In genomic region chr6:133977983-133978895, GRCh38 we compare ENCODE assay signal across 1 cellular context.
TF ChIP-seq lines count a peak whose summit lies in the region.

No MANE protein-coding gene starts in this region.

TF ChIP-seq in HEK293, 187 proteins besides CTCF, POLR2A, EP300 and RAD21 (continued from another document and continues in another):
- no peak for TF ChIP-seq ZNF704 (tag by site-specific recombination; IDR thresholded peaks at IDR 0.05)
- no peak for TF ChIP-seq ZNF2 (tag by site-specific recombination; IDR thresholded peaks at IDR 0.05)
- TF ChIP-seq ZNF18 (tag by site-specific recombination; IDR thresholded peaks at IDR 0.05) = no peak
- no peak for TF ChIP-seq ZNF473 (tag by site-specific recombination; IDR thresholded peaks at IDR 0.05)
- no peak for TF ChIP-seq ZSCAN23 (tag by site-specific recombination; IDR thresholded peaks at IDR 0.05)
- no peak for TF ChIP-seq ZNF248 (tag by site-specific recombination; IDR thresholded peaks at IDR 0.05)
- no peak for TF ChIP-seq AEBP2 (tag by site-specific recombination; IDR thresholded peaks at IDR 0.05; ENCODE audit: borderline replicate concordance)
- no peak for TF ChIP-seq HOXA7 (CRISPR knock-in tag; IDR thresholded peaks at IDR 0.05; ENCODE audit: borderline replicate concordance)
- TF ChIP-seq PBX3 (CRISPR knock-in tag; IDR thresholded peaks at IDR 0.05) = no peak
- no peak for TF ChIP-seq ZNF560 (tag by site-specific recombination; IDR thresholded peaks at IDR 0.05; ENCODE audit: borderline replicate concordance)
- no peak for TF ChIP-seq ZNF426 (tag by site-specific recombination; IDR thresholded peaks at IDR 0.05)
- no peak for TF ChIP-seq ZSCAN5A (tag by site-specific recombination; IDR thresholded peaks at IDR 0.05)
- no peak for TF ChIP-seq ZNF48 (tag by site-specific recombination; IDR thresholded peaks at IDR 0.05)
- TF ChIP-seq ZNF701 (tag by site-specific recombination; IDR thresholded peaks at IDR 0.05) = no peak
- TF ChIP-seq ZNF223 (tag by site-specific recombination; IDR thresholded peaks at IDR 0.05) = no peak
- no peak for TF ChIP-seq ZXDB (tag by site-specific recombination; IDR thresholded peaks at IDR 0.05)
- no peak for TF ChIP-seq ELK4 (IDR thresholded peaks at IDR 0.05; ENCODE audit: borderline replicate concordance, low read depth, low read length)
- no peak for TF ChIP-seq ZNF785 (tag by site-specific recombination; IDR thresholded peaks at IDR 0.05)
- TF ChIP-seq KLF16 (tag by site-specific recombination; IDR thresholded peaks at IDR 0.05) = no peak
- no peak for TF ChIP-seq ZNF518A (tag by site-specific recombination; conservative IDR thresholded peaks at IDR 0.05; ENCODE audit: low read depth)
- TF ChIP-seq ZNF623 (tag by site-specific recombination; IDR thresholded peaks at IDR 0.05) = no peak
- peak; percentile 49; the same call in 1 of the 2 replicates for TF ChIP-seq TRIM28 (IDR thresholded peaks at IDR 0.05; ENCODE audit: borderline replicate concordance, low read length)
- no peak for TF ChIP-seq ZSCAN16 (tag by site-specific recombination; IDR thresholded peaks at IDR 0.05)
- TF ChIP-seq ZNF585B (tag by site-specific recombination; IDR thresholded peaks at IDR 0.05) = no peak
- no peak for TF ChIP-seq GLIS2 (tag by site-specific recombination; IDR thresholded peaks at IDR 0.05)
- TF ChIP-seq ZNF366 (tag by site-specific recombination; conservative IDR thresholded peaks at IDR 0.05) = peak; percentile 90
- TF ChIP-seq ZNF146 (tag by site-specific recombination; IDR thresholded peaks at IDR 0.05) = no peak
- no peak for TF ChIP-seq KLF1 (tag by site-specific recombination; IDR thresholded peaks at IDR 0.05)
- TF ChIP-seq SP3 (tag by site-specific recombination; IDR thresholded peaks at IDR 0.05) = 0 out of 2 replicates have a peak, but pooled peaks have one; percentile 19
- TF ChIP-seq ZNF514 (tag by site-specific recombination; IDR thresholded peaks at IDR 0.05) = no peak
- TF ChIP-seq REST (tag by site-specific recombination; IDR thresholded peaks at IDR 0.05) = peak; percentile 42
- no peak for TF ChIP-seq ZBTB10 (tag by site-specific recombination; IDR thresholded peaks at IDR 0.05)
- no peak for TF ChIP-seq ZNF792 (tag by site-specific recombination; IDR thresholded peaks at IDR 0.05)
- peak; percentile 22; the same call in 1 of the 2 replicates for TF ChIP-seq ZNF639 (tag by site-specific recombination; IDR thresholded peaks at IDR 0.05)
- TF ChIP-seq ZNF138 (tag by site-specific recombination; IDR thresholded peaks at IDR 0.05; ENCODE audit: borderline replicate concordance) = no peak
- TF ChIP-seq ZNF423 (tag by site-specific recombination; IDR thresholded peaks at IDR 0.05) = no peak
- no peak for TF ChIP-seq ZBTB48 (tag by site-specific recombination; IDR thresholded peaks at IDR 0.05)
- no peak for TF ChIP-seq ZNF133 (tag by site-specific recombination; IDR thresholded peaks at IDR 0.05)
- no peak for TF ChIP-seq ZNF155 (tag by site-specific recombination; IDR thresholded peaks at IDR 0.05)
- TF ChIP-seq ZNF580 (tag by site-specific recombination; IDR thresholded peaks at IDR 0.05) = no peak
- TF ChIP-seq ZNF596 (tag by site-specific recombination; IDR thresholded peaks at IDR 0.05) = no peak
